8 cellular contexts compared by ENCODE assay signal in the genomic region with DNA sequence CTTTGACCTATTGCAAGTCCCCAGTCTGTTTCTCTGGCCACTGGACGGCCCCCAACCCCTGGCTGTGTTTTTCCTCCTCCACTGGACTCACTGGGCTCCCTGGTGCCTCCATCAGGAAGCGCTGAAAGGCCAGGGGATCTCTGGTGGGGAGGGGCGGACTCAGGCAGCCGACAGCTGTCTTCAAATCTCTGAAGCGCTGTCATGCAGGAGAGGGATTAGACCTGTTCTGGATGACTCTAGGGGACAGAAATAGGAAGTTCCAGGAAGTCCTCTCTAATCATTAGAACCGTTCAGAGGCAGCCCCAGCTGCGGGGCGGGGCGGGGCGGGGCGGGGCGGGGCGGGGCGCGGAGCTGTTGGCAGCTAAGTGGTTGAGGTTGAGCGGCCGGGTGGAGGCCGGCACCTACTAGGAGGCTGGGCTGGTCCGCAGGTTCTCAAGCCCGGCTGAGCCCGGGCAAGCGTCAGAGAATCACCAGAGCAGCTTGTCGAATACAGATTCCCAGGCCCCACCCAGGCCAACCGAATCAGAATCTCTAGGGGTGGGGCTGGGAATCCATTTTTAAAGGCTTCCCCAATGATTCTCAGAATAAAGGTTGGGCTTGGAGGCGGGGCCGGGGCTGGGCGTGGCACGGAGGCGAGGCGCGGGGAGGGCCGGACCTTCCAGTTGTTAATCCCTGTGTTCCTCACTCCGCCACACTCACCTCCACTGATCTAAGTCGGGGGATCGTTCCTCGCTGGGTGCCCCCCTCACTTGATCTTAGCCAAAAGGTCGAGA. TPM values are rescaled to one million over a fixed set of nuclear protein-coding genes. Genes with fewer than 3 reads are reported as not detected.
A peak's percentile ranks its signal among the peaks of the same experiment; 100 is the strongest.
DNase-seq lines count a peak whose midpoint lies in the region; ATAC-seq, FAIRE-seq and TF ChIP-seq lines count a peak whose summit lies in the region.

No MANE protein-coding gene starts in this region.

- H3K4me3 ChIP-seq in A549 (peak overlapping the region; percentile 39), endocrine pancreas (ENCODE audit: control insufficient read depth, insufficient read depth, low read length) (peak overlapping the region; percentile 38)

- no peaks in the 10 kb centered on the region for H3K36me3 Mint-ChIP-seq in mesothelial cell of epicardium
- H3K36me3 Mint-ChIP-seq in stimulated activated effector memory CD8-positive, alpha-beta T cell treated with anti-CD3 and anti-CD28 coated beads, Interleukin-12 subunit alpha, Interleukin-12 subunit beta, amount 100 ng/mL, for 72 hours, result peaks cover 5% of the 10 kb centered on the region

- no peaks in the 10 kb centered on the region for H3K9me3 ChIP-seq in A549
- no peaks in the 10 kb centered on the region for H3K9me3 ChIP-seq in endocrine pancreas (ENCODE audit: control insufficient read depth, low read length)

- H3K27ac ChIP-seq in A549, result peak overlapping the region; percentile 77 to 86

- peak; percentile 30; the same call in 1 of the 2 replicates for TF ChIP-seq POLR2A in A549 (IDR thresholded peaks at IDR 0.05; ENCODE audit: low read length)

- H3K9me3 Mint-ChIP-seq in mesothelial cell of epicardium, result no peaks in the 10 kb centered on the region
- no peaks in the 10 kb centered on the region for H3K9me3 Mint-ChIP-seq in stimulated activated effector memory CD8-positive, alpha-beta T cell treated with anti-CD3 and anti-CD28 coated beads, Interleukin-12 subunit alpha, Interleukin-12 subunit beta, amount 100 ng/mL, for 72 hours

- H3K27me3 ChIP-seq in endocrine pancreas (ENCODE audit: control insufficient read depth, insufficient read depth, low read length), result no peaks in the 10 kb centered on the region

- H3K4me1 ChIP-seq in A549, result peaks cover 52% of the 10 kb centered on the region
- no peaks in the 10 kb centered on the region for H3K4me1 ChIP-seq in endocrine pancreas (ENCODE audit: control insufficient read depth, insufficient read depth, low read length)

- ATAC-seq in A549 (peak; percentile 57 to 77), GM18861 (IDR thresholded peaks at IDR 0.05; ENCODE audit: unreplicated experiment) (peak; percentile 29), HG03097 (IDR thresholded peaks at IDR 0.05; ENCODE audit: low FRiP score, unreplicated experiment) (peak; percentile 48)
- peak; percentile 71 for ATAC-seq in stimulated activated effector memory CD8-positive, alpha-beta T cell treated with anti-CD3 and anti-CD28 coated beads, Interleukin-12 subunit alpha, Interleukin-12 subunit beta, amount 100 ng/mL, for 72 hours

- POLR2A ChIA-PET in A549 (lab: Yijun Ruan, JAX), result interaction anchor here (0.6 to 3.7 kb wide), 8 partner anchors 12 to 602 kb away, joined by 3 to 32 read pairs (median 19); a partner anchor contains a TSS

- peak overlapping the region; percentile 80 for H3K9ac ChIP-seq in endocrine pancreas (ENCODE audit: control insufficient read depth, insufficient read depth, low read length)

- no peak for TF ChIP-seq CTCF in A549 (IDR thresholded peaks at IDR 0.05)
- TF ChIP-seq CTCF in mesothelial cell of epicardium (IDR thresholded peaks at IDR 0.05; ENCODE audit: unreplicated experiment), result no peak

- peak overlapping the region; percentile 60 for H3K4me3 Mint-ChIP-seq in mesothelial cell of epicardium
- H3K4me3 Mint-ChIP-seq in stimulated activated effector memory CD8-positive, alpha-beta T cell treated with anti-CD3 and anti-CD28 coated beads, Interleukin-12 subunit alpha, Interleukin-12 subunit beta, amount 100 ng/mL, for 72 hours, result peak overlapping the region; percentile 78

- no peak for FAIRE-seq in A549 (lab: Jason Lieb, UNC)

- peaks cover 12% of the 10 kb centered on the region for H3K27me3 Mint-ChIP-seq in mesothelial cell of epicardium (ENCODE audit: low read depth)

- TF ChIP-seq RAD21 in A549 (conservative IDR thresholded peaks at IDR 0.05 in 1 of 2, IDR thresholded peaks at IDR 0.05 in 1 of 2), result peak; percentile 21 to 37; a peak in 2 of 5 replicates

- WGBS in A549 (ENCODE audit: missing lambda C conversion rate), result 4% methylated on average over 28 of the region's 37 CpGs

- peak overlapping the region; percentile 69 for H3K27ac Mint-ChIP-seq in mesothelial cell of epicardium
- H3K27ac Mint-ChIP-seq in stimulated activated effector memory CD8-positive, alpha-beta T cell treated with anti-CD3 and anti-CD28 coated beads, Interleukin-12 subunit alpha, Interleukin-12 subunit beta, amount 100 ng/mL, for 72 hours, result no peak overlapping the region

- peak overlapping the region; percentile 85 for H3K4me2 ChIP-seq in A549

- CTCF ChIA-PET in A549 (lab: Yijun Ruan, JAX), result interaction anchor here (1.3 to 34.3 kb wide), 11 partner anchors 14 to 303 kb away, joined by 3 to 1452 read pairs (median 11); a partner anchor contains a TSS

- H3K4me1 Mint-ChIP-seq in mesothelial cell of epicardium, result peaks cover 37% of the 10 kb centered on the region
- peaks cover 27% of the 10 kb centered on the region for H3K4me1 Mint-ChIP-seq in stimulated activated effector memory CD8-positive, alpha-beta T cell treated with anti-CD3 and anti-CD28 coated beads, Interleukin-12 subunit alpha, Interleukin-12 subunit beta, amount 100 ng/mL, for 72 hours

- DNase-seq in A549 (ENCODE audit: low read depth in 1 of 2, low spot score in 1 of 2) (peak; percentile 94 to 96), NCI-H345 treated with DMSO at 0.1 percent for 48 hours (lab: John Stamatoyannopoulos, UW; ENCODE audit: unreplicated experiment) (peak; percentile 84), mesothelial cell of epicardium (ENCODE audit: low spot score in 2 of 2, unreplicated experiment in 2 of 2) (peak in 1 of 2 experiments; percentile 71)
- DNase-seq in activated CD4-positive, alpha-beta T cell treated with anti-CD3 and anti-CD28 coated beads, Interleukin-2, amount 50 U/mL, for 1 hour, result peak; percentile 51
- DNase-seq in stimulated activated effector memory CD8-positive, alpha-beta T cell treated with anti-CD3 and anti-CD28 coated beads, Interleukin-12 subunit alpha, Interleukin-12 subunit beta, amount 100 ng/mL, for 72 hours (ENCODE audit: low spot score in 2 of 2), result peak; percentile 33 to 75

- TF ChIP-seq EP300 in A549 (IDR thresholded peaks at IDR 0.05), result no peak

- peaks cover 4% of the 10 kb centered on the region for H3K36me3 ChIP-seq in endocrine pancreas (ENCODE audit: control insufficient read depth, insufficient read depth, low read length)

TF ChIP-seq in A549, 52 proteins besides CTCF, POLR2A, EP300 and RAD21 (continues in another document):
- TF ChIP-seq JUNB (IDR thresholded peaks at IDR 0.05) (no peak), RARB (CRISPR knock-in tag; IDR thresholded peaks at IDR 0.05) (no peak), FOSB (CRISPR knock-in tag; IDR thresholded peaks at IDR 0.05) (peak; percentile 68; the same call in 1 of the 2 replicates), SMC3 (IDR thresholded peaks at IDR 0.05) (peak; percentile 21; the same call in 1 of the 3 replicates), POLR2AphosphoS2 (conservative IDR thresholded peaks at IDR 0.05; ENCODE audit: low read length) (no peak), NFE2L2 (conservative IDR thresholded peaks at IDR 0.05; ENCODE audit: low read length) (no peak)
- TF ChIP-seq, protein P1, sequence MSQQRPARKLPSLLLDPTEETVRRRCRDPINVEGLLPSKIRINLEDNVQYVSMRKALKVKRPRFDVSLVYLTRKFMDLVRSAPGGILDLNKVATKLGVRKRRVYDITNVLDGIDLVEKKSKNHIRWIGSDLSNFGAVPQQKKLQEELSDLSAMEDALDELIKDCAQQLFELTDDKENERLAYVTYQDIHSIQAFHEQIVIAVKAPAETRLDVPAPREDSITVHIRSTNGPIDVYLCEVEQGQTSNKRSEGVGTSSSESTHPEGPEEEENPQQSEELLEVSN (IDR thresholded peaks at IDR 0.05; ENCODE audit: borderline replicate concordance, low read depth), result 0 out of 2 replicates have a peak, but pooled peaks have one; percentile 20
- TF ChIP-seq, protein P2, sequence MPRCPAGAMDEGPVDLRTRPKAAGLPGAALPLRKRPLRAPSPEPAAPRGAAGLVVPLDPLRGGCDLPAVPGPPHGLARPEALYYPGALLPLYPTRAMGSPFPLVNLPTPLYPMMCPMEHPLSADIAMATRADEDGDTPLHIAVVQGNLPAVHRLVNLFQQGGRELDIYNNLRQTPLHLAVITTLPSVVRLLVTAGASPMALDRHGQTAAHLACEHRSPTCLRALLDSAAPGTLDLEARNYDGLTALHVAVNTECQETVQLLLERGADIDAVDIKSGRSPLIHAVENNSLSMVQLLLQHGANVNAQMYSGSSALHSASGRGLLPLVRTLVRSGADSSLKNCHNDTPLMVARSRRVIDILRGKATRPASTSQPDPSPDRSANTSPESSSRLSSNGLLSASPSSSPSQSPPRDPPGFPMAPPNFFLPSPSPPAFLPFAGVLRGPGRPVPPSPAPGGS (IDR thresholded peaks at IDR 0.05), result 0 out of 3 replicates have a peak, but pooled peaks have one; percentile 43

RNA-seq across cellular contexts. Expression of a gene that starts 11.4 kb away (rescaled TPM):
- 34.3 and 40.5 TPM in 2 replicates for polyA plus RNA-seq in A549 (2011; rRNA removed)
- 67.2 and 102 TPM in 2 replicates for polyA plus RNA-seq in A549 (2012; cell fraction: cytosol; rRNA removed)
- 67.2 and 93.4 TPM in 2 replicates for polyA plus RNA-seq in A549 (2012; cell fraction: nucleus; rRNA removed)
- polyA plus RNA-seq in A549 (2017; fragmentation: RNase III; extraction: RNeasy Plus Mini Kit Qiagen cat#74134 plus additional on column Dnase treatment), result 83.1 to 91.1 TPM (median 83.5 TPM) in 3 replicates
- 16.0 and 28.4 TPM in 2 replicates for polyA minus RNA-seq in A549 (2011; rRNA and poly(A)+ RNA removed)
- 84.0 to 92.8 TPM (median 87.5 TPM) in 3 replicates for total RNA-seq in mesothelial cell of epicardium

RNA-seq across cellular contexts. Expression of a gene that starts 26.5 kb away (rescaled TPM):
- polyA plus RNA-seq in A549 (2011; rRNA removed) (256 and 277 TPM in 2 replicates), A549 (2017; fragmentation: RNase III; extraction: RNeasy Plus Mini Kit Qiagen cat#74134 plus additional on column Dnase treatment) (655 to 819 TPM (median 717 TPM) in 3 replicates)
- polyA plus RNA-seq in A549 (2012; cell fraction: cytosol; rRNA removed), result 459 and 499 TPM in 2 replicates
- 441 and 486 TPM in 2 replicates for polyA plus RNA-seq in A549 (2012; cell fraction: nucleus; rRNA removed)
- 254 and 273 TPM in 2 replicates for polyA minus RNA-seq in A549 (2011; rRNA and poly(A)+ RNA removed)
- 10.4 to 11.4 TPM (median 10.7 TPM) in 3 replicates for total RNA-seq in mesothelial cell of epicardium

RNA-seq across cellular contexts. Expression of a gene that starts 58.5 kb away (rescaled TPM):
- 3.7 and 6.4 TPM in 2 replicates for polyA plus RNA-seq in A549 (2011; rRNA removed)
- 2.0 and 3.1 TPM in 2 replicates for polyA plus RNA-seq in A549 (2012; cell fraction: cytosol; rRNA removed)
- polyA plus RNA-seq in A549 (2012; cell fraction: nucleus; rRNA removed), result 5.0 and 5.5 TPM in 2 replicates
- polyA plus RNA-seq in A549 (2017; fragmentation: RNase III; extraction: RNeasy Plus Mini Kit Qiagen cat#74134 plus additional on column Dnase treatment), result 6.1 to 8.4 TPM (median 6.6 TPM) in 3 replicates
- polyA minus RNA-seq in A549 (2011; rRNA and poly(A)+ RNA removed), result 11.7 and 12.6 TPM in 2 replicates
- 88.8 to 95.9 TPM (median 95.4 TPM) in 3 replicates for total RNA-seq in mesothelial cell of epicardium

RNA-seq across cellular contexts. Expression of a gene that starts 58.9 kb away (rescaled TPM):
- polyA plus RNA-seq in A549 (2011; rRNA removed) (not detected in 2 replicates), A549 (2017; fragmentation: RNase III; extraction: RNeasy Plus Mini Kit Qiagen cat#74134 plus additional on column Dnase treatment) (not detected in 3 replicates)
- polyA plus RNA-seq in A549 (2012; cell fraction: cytosol; rRNA removed), result 0.05 TPM in 1 of 2 replicates, not detected in the other
- 0.45 TPM in 1 of 2 replicates, not detected in the other for polyA plus RNA-seq in A549 (2012; cell fraction: nucleus; rRNA removed)
- not detected in 2 replicates for polyA minus RNA-seq in A549 (2011; rRNA and poly(A)+ RNA removed)
- total RNA-seq in mesothelial cell of epicardium, result 6.7 to 8.4 TPM (median 7.6 TPM) in 3 replicates
